In the genomic region with DNA sequence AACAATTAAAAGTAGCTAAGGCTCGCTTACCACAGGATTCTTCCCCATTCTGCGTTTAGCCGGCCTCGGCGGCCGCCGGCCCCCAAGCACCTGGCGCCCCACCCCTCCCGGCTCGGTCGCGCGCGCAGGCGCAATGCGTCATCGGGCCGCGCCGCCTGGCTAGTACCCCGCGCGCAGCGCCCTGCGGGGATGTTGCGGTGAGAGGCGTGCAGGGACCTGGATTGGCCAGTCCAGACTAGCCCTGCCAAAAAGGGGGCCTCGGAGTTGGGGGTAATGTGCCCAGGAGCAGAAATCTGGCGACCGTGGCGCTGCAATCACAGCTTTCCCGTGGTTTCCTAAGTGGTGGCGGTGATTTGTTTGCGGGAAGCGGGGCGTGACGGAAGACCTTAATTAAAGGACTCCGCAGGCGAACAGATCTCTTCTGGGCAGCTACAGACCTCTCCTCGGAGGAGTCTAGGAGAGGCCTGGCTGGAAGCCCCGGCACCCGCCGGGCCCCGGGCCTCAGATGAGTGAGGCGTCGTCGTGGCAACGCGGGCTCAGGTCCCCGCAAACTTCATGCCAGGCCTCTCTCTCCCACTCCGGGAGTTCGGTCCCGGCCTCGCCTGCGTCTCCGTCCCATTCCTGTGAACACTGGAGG, we compare ENCODE assay signal across 9 cellular contexts. TPM values are rescaled to one million over a fixed set of nuclear protein-coding genes. Genes with fewer than 3 reads are reported as not detected.
DNase-seq lines count a peak whose midpoint lies in the region; ATAC-seq and TF ChIP-seq lines count a peak whose summit lies in the region.
"Had no signal": no experiment of that assay in that cellular context is flagged by ENCODE, and none has a peak within 500 bp of the region (broad histone marks: within the 10 kb centered on the region; RNA-seq: fewer than 3 reads in every experiment).

No MANE protein-coding gene starts in this region.

- peak overlapping the region; percentile 87 for H3K4me3 Mint-ChIP-seq in activated CD4-positive, alpha-beta memory T cell treated with anti-CD3 and anti-CD28 coated beads for 36 hours

- H3K27me3 ChIP-seq in duodenal mucosa (ENCODE audit: control insufficient read depth in 1 of 2, insufficient read depth in 2 of 2, low read length in 2 of 2) (no peaks in the 10 kb centered on the region), lower lobe of right lung (ENCODE audit: low read depth) (no peaks in the 10 kb centered on the region)

- peaks cover 10% of the 10 kb centered on the region for H3K4me1 Mint-ChIP-seq in activated CD4-positive, alpha-beta memory T cell treated with anti-CD3 and anti-CD28 coated beads for 36 hours (ENCODE audit: low read depth)

- intact Hi-C loops in activated CD4-positive, alpha-beta memory T cell treated with anti-CD3 and anti-CD28 coated beads for 36 hours (cut with micrococcal nuclease) = loop anchor here (1.0 to 10.0 kb wide), 8 partner anchors 139 to 733 kb away; partner anchors contain the start of genes CASP8, CFLAR, FZD7 and STRADB
- intact Hi-C loops in lower lobe of right lung (cut with DNase I) = no loop called here

- H3K36me3 ChIP-seq in duodenal mucosa (ENCODE audit: control insufficient read depth in 1 of 2, insufficient read depth in 2 of 2, low read length in 2 of 2) = no peaks in the 10 kb centered on the region
- H3K36me3 ChIP-seq in lower lobe of right lung = no peaks in the 10 kb centered on the region

- H3K9me3 ChIP-seq in duodenal mucosa (ENCODE audit: control insufficient read depth in 1 of 2, low read length in 2 of 2) (no peaks in the 10 kb centered on the region), lower lobe of right lung (no peaks in the 10 kb centered on the region)

- POLR2A ChIA-PET in activated CD4-positive, alpha-beta memory T cell treated with anti-CD3 and anti-CD28 coated beads for 36 hours (lab: Charles Lee) = interaction anchor here (0.6 to 1.5 kb wide), 5 partner anchors 9 to 370 kb away, joined by 3 to 8 read pairs (median 4); partner anchors contain the start of genes ALS2, STRADB and TRAK2

- peak overlapping the region; percentile 71 to 77 for H3K9ac ChIP-seq in duodenal mucosa (ENCODE audit: low read depth in 1 of 2, low read length in 2 of 2)

- peaks cover 3% of the 10 kb centered on the region for H3K36me3 Mint-ChIP-seq in activated CD4-positive, alpha-beta memory T cell treated with anti-CD3 and anti-CD28 coated beads for 36 hours

- H3K4me3 ChIP-seq in AG10803 (ENCODE audit: low read length) = peak overlapping the region; percentile 84
- H3K4me3 ChIP-seq in duodenal mucosa (ENCODE audit: low read depth in 1 of 2, low read length in 2 of 2) = peak overlapping the region; percentile 80 to 96
- peak overlapping the region; percentile 91 for H3K4me3 ChIP-seq in lower lobe of right lung

- H3K27me3 Mint-ChIP-seq in activated CD4-positive, alpha-beta memory T cell treated with anti-CD3 and anti-CD28 coated beads for 36 hours = no peaks in the 10 kb centered on the region

- H3K4me1 ChIP-seq in duodenal mucosa (ENCODE audit: control insufficient read depth in 1 of 2, insufficient read depth in 2 of 2, low read length in 2 of 2) (peaks cover 6 to 11% of the 10 kb centered on the region in 2 donors), lower lobe of right lung (peaks cover 17% of the 10 kb centered on the region)

- CTCF ChIA-PET in activated CD4-positive, alpha-beta memory T cell treated with anti-CD3 and anti-CD28 coated beads for 36 hours (lab: Charles Lee) = interaction anchor here (1.3 kb wide), 1 partner anchor 410 kb away, joined by 4 read pairs; no protein-coding TSS in a partner anchor

- H3K27ac ChIP-seq in duodenal mucosa (ENCODE audit: low read depth, low read length) (peak overlapping the region; percentile 54), lower lobe of right lung (peak overlapping the region; percentile 94)

- no peak for TF ChIP-seq CTCF in AG10803 (conservative IDR thresholded peaks at IDR 0.05; ENCODE audit: low read length)
- no peak for TF ChIP-seq CTCF in lower lobe of right lung (IDR thresholded peaks at IDR 0.05)

- ATAC-seq in GM19025 (IDR thresholded peaks at IDR 0.05; ENCODE audit: low read depth, unreplicated experiment) (peak; percentile 78), HG03280 (IDR thresholded peaks at IDR 0.05; ENCODE audit: unreplicated experiment) (peak; percentile 86), lower lobe of right lung (peak; percentile 97 to 98)

- peak overlapping the region; percentile 84 for H3K27ac Mint-ChIP-seq in activated CD4-positive, alpha-beta memory T cell treated with anti-CD3 and anti-CD28 coated beads for 36 hours

- H3K9me3 Mint-ChIP-seq in activated CD4-positive, alpha-beta memory T cell treated with anti-CD3 and anti-CD28 coated beads for 36 hours = no peaks in the 10 kb centered on the region

- DNase-seq in AG10803 (ENCODE audit: low read depth) (peak; percentile 78), NCI-H526 (lab: John Stamatoyannopoulos, UW) (peak; percentile 34 to 85), lower lobe of right lung (peak; percentile 85)
- peak; percentile 89 for DNase-seq in activated CD4-positive, alpha-beta memory T cell treated with anti-CD3 and anti-CD28 coated beads for 36 hours
- DNase-seq in stimulated activated CD4-positive, alpha-beta T cell treated with anti-CD3 and anti-CD28 coated beads, TNF-alpha, amount 100 ng/mL, for 1 hour (ENCODE audit: low read depth in 3 of 3, low spot score in 1 of 3) = peak; percentile 47 to 77 (median 62)

RNA-seq across cellular contexts. Expression of gene TMEM237, which starts 0.6 kb away (rescaled TPM):
- 10 to 100 TPM; 15.4 to 18.3 TPM for total RNA-seq in activated CD4-positive, alpha-beta memory T cell treated with anti-CD3 and anti-CD28 coated beads for 36 hours
- total RNA-seq in lower lobe of right lung = 13.9 TPM

RNA-seq across cellular contexts. Expression of gene MPP4, which starts 55.7 kb away (rescaled TPM):
- not detected for total RNA-seq in activated CD4-positive, alpha-beta memory T cell treated with anti-CD3 and anti-CD28 coated beads for 36 hours
- total RNA-seq in lower lobe of right lung = 0.30 TPM
- total RNA-seq: T-helper 1 cell treated with Interleukin-12 subunit alpha and Interleukin-12 subunit beta and Interleukin-4 antibody, amounts not matched to agents 30 ng/mL and 1 ng/mL, for 36 hours had no signal

Comparison
In these comparisons a context has a peak if more than half of its experiments do, and no peak if none do; other contexts are left out.
1. Peak in every context shown above with its lines: DNase-seq, ATAC-seq, H3K4me3 ChIP-seq and H3K27ac ChIP-seq.